ENCODE assay signal across 9 cellular contexts in genomic region chr17:40547079-40547784, GRCh38. TPM values are rescaled to one million over a fixed set of nuclear protein-coding genes. Genes with fewer than 3 reads are reported as not detected.
DNase-seq lines count a peak whose midpoint lies in the region; ATAC-seq and TF ChIP-seq lines count a peak whose summit lies in the region.
"Had no signal": no experiment of that assay in that cellular context is flagged by ENCODE, and none has a peak within 500 bp of the region (broad histone marks: within the 10 kb centered on the region; RNA-seq: fewer than 3 reads in every experiment).

No MANE protein-coding gene starts in this region.

- H3K27me3 Mint-ChIP-seq in activated CD4-positive, alpha-beta T cell treated with anti-CD3 and anti-CD28 coated beads, Interleukin-2, amount 10 ng/mL, durations not matched to agents 24 days and 14 days = no peaks in the 10 kb centered on the region

- no peak for TF ChIP-seq EP300 in esophagus muscularis mucosa (IDR thresholded peaks at IDR 0.05)

- H3K9me3 ChIP-seq in esophagus muscularis mucosa = no peaks in the 10 kb centered on the region

- no peaks in the 10 kb centered on the region for H3K36me3 ChIP-seq in esophagus muscularis mucosa

- peaks cover 64 to 80% (median 72%) of the 10 kb centered on the region in 4 donors for H3K4me1 ChIP-seq in esophagus muscularis mucosa
- H3K4me1 ChIP-seq: parathyroid adenoma had no signal

- peaks cover 75% of the 10 kb centered on the region for H3K4me1 Mint-ChIP-seq in activated CD4-positive, alpha-beta T cell treated with anti-CD3 and anti-CD28 coated beads, Interleukin-2, amount 10 ng/mL, durations not matched to agents 24 days and 14 days

- H3K27me3 ChIP-seq in esophagus muscularis mucosa = no peaks in the 10 kb centered on the region

- intact Hi-C loops in activated CD4-positive, alpha-beta T cell treated with anti-CD3 and anti-CD28 coated beads, Interleukin-2, amount 10 ng/mL, durations not matched to agents 24 days and 14 days (cut with micrococcal nuclease) = no loop called here
- intact Hi-C loops in esophagus muscularis mucosa (cut with DNase I) = no loop called here

- peak; percentile 91 for DNase-seq in DMS53 (lab: John Stamatoyannopoulos, UW)
- peak; percentile 6 to 31 for DNase-seq in NCI-H1930 (lab: John Stamatoyannopoulos, UW)
- peak; percentile 88 for DNase-seq in activated CD4-positive, alpha-beta T cell treated with anti-CD3 and anti-CD28 coated beads, Interleukin-2, amount 10 ng/mL, durations not matched to agents 24 days and 14 days
- DNase-seq in esophagus muscularis mucosa (ENCODE audit: extremely low spot score) = peak; percentile 68
- DNase-seq in stimulated activated naive CD4-positive, alpha-beta T cell (lab: John Stamatoyannopoulos, UW) = peak; percentile 48 to 82 (median 70)
- DNase-seq in NCI-H82 (lab: John Stamatoyannopoulos, UW) = no peak
- DNase-seq in HuH-7.5 (ENCODE audit: low spot score) = no peak

- ATAC-seq in GM21723 (IDR thresholded peaks at IDR 0.05; ENCODE audit: unreplicated experiment) = no peak

- 78% methylated on average over 11 of the region's 11 CpGs for WGBS in esophagus muscularis mucosa

- peaks cover 28% of the 10 kb centered on the region for H3K36me3 Mint-ChIP-seq in activated CD4-positive, alpha-beta T cell treated with anti-CD3 and anti-CD28 coated beads, Interleukin-2, amount 10 ng/mL, durations not matched to agents 24 days and 14 days (ENCODE audit: low read depth)

- TF ChIP-seq POLR2A in esophagus muscularis mucosa (IDR thresholded peaks at IDR 0.05; ENCODE audit: low read depth) = no peak

- peak overlapping the region; percentile 71 to 83 (median 79) for H3K27ac ChIP-seq in esophagus muscularis mucosa (replicated peaks in 1 of 4)

- H3K4me3 ChIP-seq in esophagus muscularis mucosa = no peak overlapping the region

- H3K4me3 Mint-ChIP-seq in activated CD4-positive, alpha-beta T cell treated with anti-CD3 and anti-CD28 coated beads, Interleukin-2, amount 10 ng/mL, durations not matched to agents 24 days and 14 days = peak overlapping the region; percentile 13

- H3K27ac Mint-ChIP-seq in activated CD4-positive, alpha-beta T cell treated with anti-CD3 and anti-CD28 coated beads, Interleukin-2, amount 10 ng/mL, durations not matched to agents 24 days and 14 days = peak overlapping the region; percentile 74

- H3K9me3 Mint-ChIP-seq in activated CD4-positive, alpha-beta T cell treated with anti-CD3 and anti-CD28 coated beads, Interleukin-2, amount 10 ng/mL, durations not matched to agents 24 days and 14 days = no peaks in the 10 kb centered on the region

- TF ChIP-seq CTCF in esophagus muscularis mucosa (IDR thresholded peaks at IDR 0.05) = no peak

RNA-seq across cellular contexts. Expression of gene CCR7, which starts 18.0 kb away (rescaled TPM):
- total RNA-seq in activated CD4-positive, alpha-beta T cell treated with anti-CD3 and anti-CD28 coated beads, Interleukin-2, amount 10 ng/mL, durations not matched to agents 24 days and 14 days = 217 and 220 TPM in 2 replicates
- under 1 TPM in 1 of 4 donors, not detected in 3; 0.33 TPM for total RNA-seq in esophagus muscularis mucosa

RNA-seq across cellular contexts. Expression of gene TNS4, which starts 45.8 kb away (rescaled TPM):
- 13.1 and 16.8 TPM in 2 replicates for total RNA-seq in activated CD4-positive, alpha-beta T cell treated with anti-CD3 and anti-CD28 coated beads, Interleukin-2, amount 10 ng/mL, durations not matched to agents 24 days and 14 days
- not detected for total RNA-seq in esophagus muscularis mucosa

Comparison
In these comparisons a context has a peak if more than half of its experiments do, and no peak if none do; other contexts are left out.
1. DNase-seq: peak in DMS53 (single experiment), NCI-H1930 (2 of 2), activated CD4-positive, alpha-beta T cell treated with anti-CD3 and anti-CD28 coated beads, Interleukin-2, amount 10 ng/mL, durations not matched to agents 24 days and 14 days (single experiment), esophagus muscularis mucosa (single experiment) and stimulated activated naive CD4-positive, alpha-beta T cell (6 of 6); none in NCI-H82 (single experiment) and HuH-7.5 (single experiment).
2. RNA of gene CCR7, which starts 18.0 kb away (total RNA-seq): 217 to 220 TPM in activated CD4-positive, alpha-beta T cell treated with anti-CD3 and anti-CD28 coated beads, Interleukin-2, amount 10 ng/mL, durations not matched to agents 24 days and 14 days; 0.33 TPM in esophagus muscularis mucosa; every median in the first group is over 100 times any median in the second.
3. RNA of gene TNS4, which starts 45.8 kb away (total RNA-seq): 13.1 to 16.8 TPM in activated CD4-positive, alpha-beta T cell treated with anti-CD3 and anti-CD28 coated beads, Interleukin-2, amount 10 ng/mL, durations not matched to agents 24 days and 14 days; not detected in esophagus muscularis mucosa; every median in the first group is over 10 times any median in the second.